Comparison of ENCODE assay signal across 1 cellular context in the genomic region with DNA sequence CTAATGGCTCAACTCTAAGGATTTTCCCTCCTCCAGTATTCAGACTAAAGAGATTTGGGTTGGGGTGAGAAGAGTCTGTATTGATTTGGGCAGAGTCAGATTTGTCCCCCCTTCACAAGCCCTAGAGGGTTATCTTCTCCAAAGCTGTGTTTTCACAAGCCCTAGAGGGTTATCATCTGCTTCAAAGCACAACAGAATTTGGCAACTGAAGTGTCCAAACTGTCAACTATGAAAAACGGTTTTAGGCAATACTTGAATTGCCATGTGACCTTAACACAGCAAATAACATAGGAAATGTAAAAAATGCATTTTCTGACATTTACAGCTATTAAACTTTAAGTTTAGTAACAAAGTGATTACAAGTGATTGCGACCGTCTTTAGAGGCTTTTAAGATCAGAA.
TF ChIP-seq lines count a peak whose summit lies in the region.

No MANE protein-coding gene starts in this region.

TF ChIP-seq in K562, 482 proteins besides CTCF, POLR2A, EP300 and RAD21 (continued from another document and continues in another):
- TF ChIP-seq, protein P1, sequence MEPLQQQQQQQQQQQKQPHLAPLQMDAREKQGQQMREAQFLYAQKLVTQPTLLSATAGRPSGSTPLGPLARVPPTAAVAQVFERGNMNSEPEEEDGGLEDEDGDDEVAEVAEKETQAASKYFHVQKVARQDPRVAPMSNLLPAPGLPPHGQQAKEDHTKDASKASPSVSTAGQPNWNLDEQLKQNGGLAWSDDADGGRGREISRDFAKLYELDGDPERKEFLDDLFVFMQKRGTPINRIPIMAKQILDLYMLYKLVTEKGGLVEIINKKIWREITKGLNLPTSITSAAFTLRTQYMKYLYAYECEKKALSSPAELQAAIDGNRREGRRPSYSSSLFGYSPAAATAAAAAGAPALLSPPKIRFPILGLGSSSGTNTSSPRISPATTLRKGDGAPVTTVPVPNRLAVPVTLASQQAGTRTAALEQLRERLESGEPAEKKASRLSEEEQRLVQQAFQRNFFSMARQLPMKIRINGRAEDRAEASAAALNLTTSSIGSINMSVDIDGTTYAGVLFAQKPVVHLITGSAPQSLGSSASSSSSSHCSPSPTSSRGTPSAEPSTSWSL (CRISPR knock-in tag; IDR thresholded peaks at IDR 0.05; ENCODE audit: borderline replicate concordance): no peak
- TF ChIP-seq HDAC1 (IDR thresholded peaks at IDR 0.05) (peak in 1 of 2 experiments; percentile 56; a peak in 1 of 4 replicates), MYBL2 (IDR thresholded peaks at IDR 0.05; ENCODE audit: low read depth) (peak; percentile 76), MYBL2 (CRISPR knock-in tag; IDR thresholded peaks at IDR 0.05; ENCODE audit: borderline replicate concordance) (no peak), CXXC5 (CRISPR knock-in tag; IDR thresholded peaks at IDR 0.05) (no peak), ZNF354B (CRISPR knock-in tag; IDR thresholded peaks at IDR 0.05) (no peak), IFI16 (CRISPR knock-in tag; IDR thresholded peaks at IDR 0.05) (no peak), CSDE1 (IDR thresholded peaks at IDR 0.05) (no peak), COPS2 (conservative IDR thresholded peaks at IDR 0.05) (no peak), TBP (optimal IDR thresholded peaks at IDR 0.05; ENCODE audit: low read depth, low read length) (no peak), ARID1B (IDR thresholded peaks at IDR 0.05) (peak; percentile 70), CCAR2 (IDR thresholded peaks at IDR 0.05; ENCODE audit: low read depth, low read length) (no peak), MTA3 (IDR thresholded peaks at IDR 0.05; ENCODE audit: borderline replicate concordance) (no peak), TRIM24 (IDR thresholded peaks at IDR 0.05) (0 out of 4 replicates have a peak, but pooled peaks of 1 of the 2 experiments have one; percentile 18), NCOR1 (IDR thresholded peaks at IDR 0.05) (peak; percentile 50; the same call in 1 of the 2 replicates), CBFA2T2 (conservative IDR thresholded peaks at IDR 0.05) (peak; percentile 52), CCNT2 (IDR thresholded peaks at IDR 0.05; ENCODE audit: borderline replicate concordance, extremely low read depth, insufficient read length, low read depth, low read length) (peak; percentile 50), HDAC2 (IDR thresholded peaks at IDR 0.05) (peak; percentile 36; the same call in 1 of the 2 replicates), KAT8 (IDR thresholded peaks at IDR 0.05; ENCODE audit: low read depth) (no peak), TBL1XR1 (IDR thresholded peaks at IDR 0.05; ENCODE audit: low read length in 2 of 2) (0 out of 4 replicates have a peak, but pooled peaks of 1 of the 2 experiments have one; percentile 41), SIRT6 (IDR thresholded peaks at IDR 0.05; ENCODE audit: low read depth, low read length) (no peak), ZNF23 (CRISPR knock-in tag; IDR thresholded peaks at IDR 0.05) (no peak), ZNF766 (CRISPR knock-in tag; conservative IDR thresholded peaks at IDR 0.05) (peak; percentile 69; the same call in 1 of the 2 replicates), ELF4 (CRISPR knock-in tag; IDR thresholded peaks at IDR 0.05) (no peak), POU5F1 (IDR thresholded peaks at IDR 0.05; ENCODE audit: borderline replicate concordance, low read depth, low read length, partially characterized antibody) (no peak), CBX2 (IDR thresholded peaks at IDR 0.05; ENCODE audit: insufficient read depth, low read length, poor library complexity, severe bottlenecking) (no peak), NFIC (IDR thresholded peaks at IDR 0.05) (peak; percentile 41; the same call in 1 of the 2 replicates), SOX6 (IDR thresholded peaks at IDR 0.05) (peak; percentile 43; the same call in 1 of the 2 replicates), THRAP3 (IDR thresholded peaks at IDR 0.05; ENCODE audit: borderline replicate concordance) (no peak), CBFA2T3 (IDR thresholded peaks at IDR 0.05) (peak; percentile 74), ZNF134 (CRISPR knock-in tag; conservative IDR thresholded peaks at IDR 0.05) (no peak)
- TF ChIP-seq, protein P2, sequence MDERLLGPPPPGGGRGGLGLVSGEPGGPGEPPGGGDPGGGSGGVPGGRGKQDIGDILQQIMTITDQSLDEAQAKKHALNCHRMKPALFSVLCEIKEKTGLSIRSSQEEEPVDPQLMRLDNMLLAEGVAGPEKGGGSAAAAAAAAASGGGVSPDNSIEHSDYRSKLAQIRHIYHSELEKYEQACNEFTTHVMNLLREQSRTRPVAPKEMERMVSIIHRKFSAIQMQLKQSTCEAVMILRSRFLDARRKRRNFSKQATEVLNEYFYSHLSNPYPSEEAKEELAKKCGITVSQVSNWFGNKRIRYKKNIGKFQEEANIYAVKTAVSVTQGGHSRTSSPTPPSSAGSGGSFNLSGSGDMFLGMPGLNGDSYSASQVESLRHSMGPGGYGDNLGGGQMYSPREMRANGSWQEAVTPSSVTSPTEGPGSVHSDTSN (CRISPR knock-in tag; IDR thresholded peaks at IDR 0.05; ENCODE audit: low read depth): no peak
- TF ChIP-seq, protein P2 (tag; conservative IDR thresholded peaks at IDR 0.05; ENCODE audit: low read depth): peak; percentile 93
- TF ChIP-seq, protein P3, sequence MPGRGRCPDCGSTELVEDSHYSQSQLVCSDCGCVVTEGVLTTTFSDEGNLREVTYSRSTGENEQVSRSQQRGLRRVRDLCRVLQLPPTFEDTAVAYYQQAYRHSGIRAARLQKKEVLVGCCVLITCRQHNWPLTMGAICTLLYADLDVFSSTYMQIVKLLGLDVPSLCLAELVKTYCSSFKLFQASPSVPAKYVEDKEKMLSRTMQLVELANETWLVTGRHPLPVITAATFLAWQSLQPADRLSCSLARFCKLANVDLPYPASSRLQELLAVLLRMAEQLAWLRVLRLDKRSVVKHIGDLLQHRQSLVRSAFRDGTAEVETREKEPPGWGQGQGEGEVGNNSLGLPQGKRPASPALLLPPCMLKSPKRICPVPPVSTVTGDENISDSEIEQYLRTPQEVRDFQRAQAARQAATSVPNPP (IDR thresholded peaks at IDR 0.05; ENCODE audit: borderline replicate concordance, insufficient read depth, insufficient read length): no peak
- TF ChIP-seq, protein P4, sequence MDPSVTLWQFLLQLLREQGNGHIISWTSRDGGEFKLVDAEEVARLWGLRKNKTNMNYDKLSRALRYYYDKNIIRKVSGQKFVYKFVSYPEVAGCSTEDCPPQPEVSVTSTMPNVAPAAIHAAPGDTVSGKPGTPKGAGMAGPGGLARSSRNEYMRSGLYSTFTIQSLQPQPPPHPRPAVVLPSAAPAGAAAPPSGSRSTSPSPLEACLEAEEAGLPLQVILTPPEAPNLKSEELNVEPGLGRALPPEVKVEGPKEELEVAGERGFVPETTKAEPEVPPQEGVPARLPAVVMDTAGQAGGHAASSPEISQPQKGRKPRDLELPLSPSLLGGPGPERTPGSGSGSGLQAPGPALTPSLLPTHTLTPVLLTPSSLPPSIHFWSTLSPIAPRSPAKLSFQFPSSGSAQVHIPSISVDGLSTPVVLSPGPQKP (CRISPR knock-in tag; IDR thresholded peaks at IDR 0.05): no peak
- TF ChIP-seq, protein P5, sequence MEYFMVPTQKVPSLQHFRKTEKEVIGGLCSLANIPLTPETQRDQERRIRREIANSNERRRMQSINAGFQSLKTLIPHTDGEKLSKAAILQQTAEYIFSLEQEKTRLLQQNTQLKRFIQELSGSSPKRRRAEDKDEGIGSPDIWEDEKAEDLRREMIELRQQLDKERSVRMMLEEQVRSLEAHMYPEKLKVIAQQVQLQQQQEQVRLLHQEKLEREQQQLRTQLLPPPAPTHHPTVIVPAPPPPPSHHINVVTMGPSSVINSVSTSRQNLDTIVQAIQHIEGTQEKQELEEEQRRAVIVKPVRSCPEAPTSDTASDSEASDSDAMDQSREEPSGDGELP (CRISPR knock-in tag; IDR thresholded peaks at IDR 0.05; ENCODE audit: borderline replicate concordance): no peak
- TF ChIP-seq, protein P6, sequence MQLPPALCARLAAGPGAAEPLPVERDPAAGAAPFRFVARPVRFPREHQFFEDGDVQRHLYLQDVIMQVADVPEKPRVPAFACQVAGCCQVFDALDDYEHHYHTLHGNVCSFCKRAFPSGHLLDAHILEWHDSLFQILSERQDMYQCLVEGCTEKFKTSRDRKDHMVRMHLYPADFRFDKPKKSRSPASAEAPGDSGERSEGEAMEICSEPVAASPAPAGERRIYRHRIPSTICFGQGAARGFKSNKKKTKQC (CRISPR knock-in tag; IDR thresholded peaks at IDR 0.05): no peak
- TF ChIP-seq, protein P7, sequence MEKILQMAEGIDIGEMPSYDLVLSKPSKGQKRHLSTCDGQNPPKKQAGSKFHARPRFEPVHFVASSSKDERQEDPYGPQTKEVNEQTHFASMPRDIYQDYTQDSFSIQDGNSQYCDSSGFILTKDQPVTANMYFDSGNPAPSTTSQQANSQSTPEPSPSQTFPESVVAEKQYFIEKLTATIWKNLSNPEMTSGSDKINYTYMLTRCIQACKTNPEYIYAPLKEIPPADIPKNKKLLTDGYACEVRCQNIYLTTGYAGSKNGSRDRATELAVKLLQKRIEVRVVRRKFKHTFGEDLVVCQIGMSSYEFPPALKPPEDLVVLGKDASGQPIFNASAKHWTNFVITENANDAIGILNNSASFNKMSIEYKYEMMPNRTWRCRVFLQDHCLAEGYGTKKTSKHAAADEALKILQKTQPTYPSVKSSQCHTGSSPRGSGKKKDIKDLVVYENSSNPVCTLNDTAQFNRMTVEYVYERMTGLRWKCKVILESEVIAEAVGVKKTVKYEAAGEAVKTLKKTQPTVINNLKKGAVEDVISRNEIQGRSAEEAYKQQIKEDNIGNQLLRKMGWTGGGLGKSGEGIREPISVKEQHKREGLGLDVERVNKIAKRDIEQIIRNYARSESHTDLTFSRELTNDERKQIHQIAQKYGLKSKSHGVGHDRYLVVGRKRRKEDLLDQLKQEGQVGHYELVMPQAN (IDR thresholded peaks at IDR 0.05; ENCODE audit: borderline replicate concordance): no peak
- TF ChIP-seq, protein P8, sequence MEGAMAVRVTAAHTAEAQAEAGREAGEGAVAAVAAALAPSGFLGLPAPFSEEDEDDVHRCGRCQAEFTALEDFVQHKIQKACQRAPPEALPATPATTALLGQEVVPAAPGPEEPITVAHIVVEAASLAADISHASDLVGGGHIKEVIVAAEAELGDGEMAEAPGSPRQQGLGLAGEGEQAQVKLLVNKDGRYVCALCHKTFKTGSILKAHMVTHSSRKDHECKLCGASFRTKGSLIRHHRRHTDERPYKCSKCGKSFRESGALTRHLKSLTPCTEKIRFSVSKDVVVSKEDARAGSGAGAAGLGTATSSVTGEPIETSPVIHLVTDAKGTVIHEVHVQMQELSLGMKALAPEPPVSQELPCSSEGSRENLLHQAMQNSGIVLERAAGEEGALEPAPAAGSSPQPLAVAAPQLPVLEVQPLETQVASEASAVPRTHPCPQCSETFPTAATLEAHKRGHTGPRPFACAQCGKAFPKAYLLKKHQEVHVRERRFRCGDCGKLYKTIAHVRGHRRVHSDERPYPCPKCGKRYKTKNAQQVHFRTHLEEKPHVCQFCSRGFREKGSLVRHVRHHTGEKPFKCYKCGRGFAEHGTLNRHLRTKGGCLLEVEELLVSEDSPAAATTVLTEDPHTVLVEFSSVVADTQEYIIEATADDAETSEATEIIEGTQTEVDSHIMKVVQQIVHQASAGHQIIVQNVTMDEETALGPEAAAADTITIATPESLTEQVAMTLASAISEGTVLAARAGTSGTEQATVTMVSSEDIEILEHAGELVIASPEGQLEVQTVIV (CRISPR knock-in tag; IDR thresholded peaks at IDR 0.05; ENCODE audit: borderline replicate concordance): no peak
- TF ChIP-seq, protein P9, sequence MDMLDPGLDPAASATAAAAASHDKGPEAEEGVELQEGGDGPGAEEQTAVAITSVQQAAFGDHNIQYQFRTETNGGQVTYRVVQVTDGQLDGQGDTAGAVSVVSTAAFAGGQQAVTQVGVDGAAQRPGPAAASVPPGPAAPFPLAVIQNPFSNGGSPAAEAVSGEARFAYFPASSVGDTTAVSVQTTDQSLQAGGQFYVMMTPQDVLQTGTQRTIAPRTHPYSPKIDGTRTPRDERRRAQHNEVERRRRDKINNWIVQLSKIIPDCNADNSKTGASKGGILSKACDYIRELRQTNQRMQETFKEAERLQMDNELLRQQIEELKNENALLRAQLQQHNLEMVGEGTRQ (CRISPR knock-in tag; IDR thresholded peaks at IDR 0.05): peak; percentile 28; the same call in 1 of the 2 replicates
- TF ChIP-seq, protein P10, sequence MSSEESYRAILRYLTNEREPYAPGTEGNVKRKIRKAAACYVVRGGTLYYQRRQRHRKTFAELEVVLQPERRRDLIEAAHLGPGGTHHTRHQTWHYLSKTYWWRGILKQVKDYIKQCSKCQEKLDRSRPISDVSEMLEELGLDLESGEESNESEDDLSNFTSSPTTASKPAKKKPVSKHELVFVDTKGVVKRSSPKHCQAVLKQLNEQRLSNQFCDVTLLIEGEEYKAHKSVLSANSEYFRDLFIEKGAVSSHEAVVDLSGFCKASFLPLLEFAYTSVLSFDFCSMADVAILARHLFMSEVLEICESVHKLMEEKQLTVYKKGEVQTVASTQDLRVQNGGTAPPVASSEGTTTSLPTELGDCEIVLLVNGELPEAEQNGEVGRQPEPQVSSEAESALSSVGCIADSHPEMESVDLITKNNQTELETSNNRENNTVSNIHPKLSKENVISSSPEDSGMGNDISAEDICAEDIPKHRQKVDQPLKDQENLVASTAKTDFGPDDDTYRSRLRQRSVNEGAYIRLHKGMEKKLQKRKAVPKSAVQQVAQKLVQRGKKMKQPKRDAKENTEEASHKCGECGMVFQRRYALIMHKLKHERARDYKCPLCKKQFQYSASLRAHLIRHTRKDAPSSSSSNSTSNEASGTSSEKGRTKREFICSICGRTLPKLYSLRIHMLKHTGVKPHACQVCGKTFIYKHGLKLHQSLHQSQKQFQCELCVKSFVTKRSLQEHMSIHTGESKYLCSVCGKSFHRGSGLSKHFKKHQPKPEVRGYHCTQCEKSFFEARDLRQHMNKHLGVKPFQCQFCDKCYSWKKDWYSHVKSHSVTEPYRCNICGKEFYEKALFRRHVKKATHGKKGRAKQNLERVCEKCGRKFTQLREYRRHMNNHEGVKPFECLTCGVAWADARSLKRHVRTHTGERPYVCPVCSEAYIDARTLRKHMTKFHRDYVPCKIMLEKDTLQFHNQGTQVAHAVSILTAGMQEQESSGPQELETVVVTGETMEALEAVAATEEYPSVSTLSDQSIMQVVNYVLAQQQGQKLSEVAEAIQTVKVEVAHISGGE (CRISPR knock-in tag; IDR thresholded peaks at IDR 0.05): no peak
- TF ChIP-seq, protein P11, sequence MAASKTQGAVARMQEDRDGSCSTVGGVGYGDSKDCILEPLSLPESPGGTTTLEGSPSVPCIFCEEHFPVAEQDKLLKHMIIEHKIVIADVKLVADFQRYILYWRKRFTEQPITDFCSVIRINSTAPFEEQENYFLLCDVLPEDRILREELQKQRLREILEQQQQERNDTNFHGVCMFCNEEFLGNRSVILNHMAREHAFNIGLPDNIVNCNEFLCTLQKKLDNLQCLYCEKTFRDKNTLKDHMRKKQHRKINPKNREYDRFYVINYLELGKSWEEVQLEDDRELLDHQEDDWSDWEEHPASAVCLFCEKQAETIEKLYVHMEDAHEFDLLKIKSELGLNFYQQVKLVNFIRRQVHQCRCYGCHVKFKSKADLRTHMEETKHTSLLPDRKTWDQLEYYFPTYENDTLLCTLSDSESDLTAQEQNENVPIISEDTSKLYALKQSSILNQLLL (CRISPR knock-in tag; IDR thresholded peaks at IDR 0.05; ENCODE audit: borderline replicate concordance): no peak
